In genomic region chr4:183164963-183165362, GRCh38 we compare ENCODE assay signal across 1 cellular context.
TF ChIP-seq lines count a peak whose summit lies in the region.

No MANE protein-coding gene starts in this region.

TF ChIP-seq in SK-N-SH treated with all-trans-retinoic acid at 6 μM for 48 hours, 23 proteins besides CTCF, POLR2A, EP300 and RAD21 (continued from another document):
- no peak for TF ChIP-seq TSHZ2 (CRISPR knock-in tag; IDR thresholded peaks at IDR 0.05)
- no peak for TF ChIP-seq ZNF565 (CRISPR knock-in tag; conservative IDR thresholded peaks at IDR 0.05; ENCODE audit: low read depth)
- no peak for TF ChIP-seq ZFP30 (CRISPR knock-in tag; IDR thresholded peaks at IDR 0.05)
- TF ChIP-seq ARNTL (CRISPR knock-in tag; IDR thresholded peaks at IDR 0.05; ENCODE audit: borderline replicate concordance, low read depth): no peak
- no peak for TF ChIP-seq ZC3H10 (CRISPR knock-in tag; IDR thresholded peaks at IDR 0.05)
- no peak for TF ChIP-seq ZFP3 (CRISPR knock-in tag; IDR thresholded peaks at IDR 0.05)
